2 cellular contexts compared by ENCODE assay signal in the genomic region with DNA sequence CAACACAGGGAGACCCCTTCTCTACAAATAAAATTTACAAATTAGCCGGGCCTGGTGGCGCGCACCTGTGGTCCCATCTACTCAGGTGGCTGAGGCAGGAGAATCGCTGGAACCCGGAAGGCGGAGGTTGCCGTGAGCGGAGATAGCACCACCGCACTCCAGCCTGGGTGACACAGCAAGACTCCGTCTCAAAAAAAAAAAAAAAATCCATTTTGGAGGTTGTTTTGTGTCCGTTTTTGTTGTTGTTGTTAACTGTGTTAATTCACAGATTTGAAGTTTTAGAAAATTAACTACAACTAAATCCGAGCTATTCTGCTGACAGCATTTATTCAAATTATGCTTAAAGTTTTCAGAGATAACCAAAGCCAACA.
TF ChIP-seq lines count a peak whose summit lies in the region.

No MANE protein-coding gene starts in this region.

TF ChIP-seq in endothelial cell of umbilical vein, 7 proteins besides CTCF, POLR2A, EP300 and RAD21 (continued from another document):
- TF ChIP-seq, protein P1, sequence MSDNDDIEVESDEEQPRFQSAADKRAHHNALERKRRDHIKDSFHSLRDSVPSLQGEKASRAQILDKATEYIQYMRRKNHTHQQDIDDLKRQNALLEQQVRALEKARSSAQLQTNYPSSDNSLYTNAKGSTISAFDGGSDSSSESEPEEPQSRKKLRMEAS (IDR thresholded peaks at IDR 0.05; ENCODE audit: insufficient read depth, insufficient read length) = no peak
- TF ChIP-seq POLR2AphosphoS5 (IDR thresholded peaks at IDR 0.05; ENCODE audit: insufficient read depth, low read depth, low read length) (no peak), EZH2 (IDR thresholded peaks at IDR 0.05; ENCODE audit: borderline replicate concordance, low read depth, low read length, severe bottlenecking) (no peak), JUN (IDR thresholded peaks at IDR 0.05; ENCODE audit: borderline replicate concordance, insufficient read depth, insufficient read length, low read depth) (no peak)

TF ChIP-seq in neural cell, 6 proteins besides CTCF, POLR2A, EP300 and RAD21 (continued from another document):
- TF ChIP-seq, protein P2, sequence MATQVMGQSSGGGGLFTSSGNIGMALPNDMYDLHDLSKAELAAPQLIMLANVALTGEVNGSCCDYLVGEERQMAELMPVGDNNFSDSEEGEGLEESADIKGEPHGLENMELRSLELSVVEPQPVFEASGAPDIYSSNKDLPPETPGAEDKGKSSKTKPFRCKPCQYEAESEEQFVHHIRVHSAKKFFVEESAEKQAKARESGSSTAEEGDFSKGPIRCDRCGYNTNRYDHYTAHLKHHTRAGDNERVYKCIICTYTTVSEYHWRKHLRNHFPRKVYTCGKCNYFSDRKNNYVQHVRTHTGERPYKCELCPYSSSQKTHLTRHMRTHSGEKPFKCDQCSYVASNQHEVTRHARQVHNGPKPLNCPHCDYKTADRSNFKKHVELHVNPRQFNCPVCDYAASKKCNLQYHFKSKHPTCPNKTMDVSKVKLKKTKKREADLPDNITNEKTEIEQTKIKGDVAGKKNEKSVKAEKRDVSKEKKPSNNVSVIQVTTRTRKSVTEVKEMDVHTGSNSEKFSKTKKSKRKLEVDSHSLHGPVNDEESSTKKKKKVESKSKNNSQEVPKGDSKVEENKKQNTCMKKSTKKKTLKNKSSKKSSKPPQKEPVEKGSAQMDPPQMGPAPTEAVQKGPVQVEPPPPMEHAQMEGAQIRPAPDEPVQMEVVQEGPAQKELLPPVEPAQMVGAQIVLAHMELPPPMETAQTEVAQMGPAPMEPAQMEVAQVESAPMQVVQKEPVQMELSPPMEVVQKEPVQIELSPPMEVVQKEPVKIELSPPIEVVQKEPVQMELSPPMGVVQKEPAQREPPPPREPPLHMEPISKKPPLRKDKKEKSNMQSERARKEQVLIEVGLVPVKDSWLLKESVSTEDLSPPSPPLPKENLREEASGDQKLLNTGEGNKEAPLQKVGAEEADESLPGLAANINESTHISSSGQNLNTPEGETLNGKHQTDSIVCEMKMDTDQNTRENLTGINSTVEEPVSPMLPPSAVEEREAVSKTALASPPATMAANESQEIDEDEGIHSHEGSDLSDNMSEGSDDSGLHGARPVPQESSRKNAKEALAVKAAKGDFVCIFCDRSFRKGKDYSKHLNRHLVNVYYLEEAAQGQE (IDR thresholded peaks at IDR 0.05; ENCODE audit: borderline replicate concordance) = no peak
